12 cellular contexts compared by ENCODE assay signal in genomic region chr1:228265167-228265566, GRCh38. TPM values are rescaled to one million over a fixed set of nuclear protein-coding genes. Genes with fewer than 3 reads are reported as not detected.
DNase-seq lines count a peak whose midpoint lies in the region; ATAC-seq and TF ChIP-seq lines count a peak whose summit lies in the region.
"Had no signal": no experiment of that assay in that cellular context is flagged by ENCODE, and none has a peak within 500 bp of the region (broad histone marks: within the 10 kb centered on the region; RNA-seq: fewer than 3 reads in every experiment).

No MANE protein-coding gene starts in this region.

- H3K27ac Mint-ChIP-seq in activated naive CD4-positive, alpha-beta T cell treated with anti-CD3 and anti-CD28 coated beads, Interleukin-2, amount 10 ng/mL, durations not matched to agents 7 days and 5 days = no peak overlapping the region

- no peaks in the 10 kb centered on the region for H3K36me3 Mint-ChIP-seq in activated naive CD4-positive, alpha-beta T cell treated with anti-CD3 and anti-CD28 coated beads, Interleukin-2, amount 10 ng/mL, durations not matched to agents 7 days and 5 days

- TF ChIP-seq RAD21 in SK-N-SH (IDR thresholded peaks at IDR 0.05; ENCODE audit: low read length) = peak; percentile 40

- in situ Hi-C loops in ACHN (cut with HindIII; ENCODE audit: low pct_ligation_motif_present, low pct_unique_long_range_greater_than_20kb, low sequenced_read_pairs) = no loop called here
- in situ Hi-C loops in GM13977 (cut with MboI; ENCODE audit: low pct_unique_long_range_greater_than_20kb, low sequenced_read_pairs, unreplicated experiment) = no loop called here

- peak; percentile 28 for TF ChIP-seq CTCF in GM13977 (IDR thresholded peaks at IDR 0.05; ENCODE audit: extremely low read depth, insufficient read depth, missing control alignments)
- peak; percentile 22 for TF ChIP-seq CTCF in SK-N-SH (IDR thresholded peaks at IDR 0.05)
- peak; percentile 39 for TF ChIP-seq CTCF in fibroblast of mammary gland (conservative IDR thresholded peaks at IDR 0.05; ENCODE audit: control insufficient read depth, insufficient read depth, low read depth, low read length)
- peak in 2 of 7 experiments; percentile 8 to 24 for TF ChIP-seq CTCF in body of pancreas (IDR thresholded peaks at IDR 0.05)

- ATAC-seq in GM21529 (IDR thresholded peaks at IDR 0.05; ENCODE audit: unreplicated experiment) (no peak), HG02763 (IDR thresholded peaks at IDR 0.05; ENCODE audit: unreplicated experiment) (no peak), body of pancreas (no peak)

- peaks cover 3% of the 10 kb centered on the region for H3K4me1 Mint-ChIP-seq in activated naive CD4-positive, alpha-beta T cell treated with anti-CD3 and anti-CD28 coated beads, Interleukin-2, amount 10 ng/mL, durations not matched to agents 7 days and 5 days
- H3K4me1 Mint-ChIP-seq: CD8-positive, alpha-beta memory T cell had no signal

- H3K27ac ChIP-seq in SK-N-SH (ENCODE audit: low read depth in 2 of 2, low read length in 1 of 2) (no peak overlapping the region), body of pancreas (no peak overlapping the region)

- H3K27me3 Mint-ChIP-seq in activated naive CD4-positive, alpha-beta T cell treated with anti-CD3 and anti-CD28 coated beads, Interleukin-2, amount 10 ng/mL, durations not matched to agents 7 days and 5 days = no peaks in the 10 kb centered on the region
- H3K27me3 Mint-ChIP-seq: CD8-positive, alpha-beta memory T cell had no signal

- H3K36me3 ChIP-seq in SK-N-SH (replicated peaks in 1 of 2; ENCODE audit: control insufficient read depth in 1 of 2, insufficient read depth in 2 of 2, low read length in 1 of 2) (no peaks in the 10 kb centered on the region), body of pancreas (replicated peaks in 1 of 2; ENCODE audit: insufficient read depth in 1 of 2, low read depth in 2 of 2) (no peaks in the 10 kb centered on the region)

- intact Hi-C loops in body of pancreas (cut with DNase I) = no loop called here

- no peak overlapping the region for H2AFZ ChIP-seq in SK-N-SH (ENCODE audit: low read depth)

- H3K4me3 ChIP-seq in SK-N-SH (ENCODE audit: low read depth in 2 of 2, low read length in 1 of 2) (no peak overlapping the region), fibroblast of mammary gland (ENCODE audit: control insufficient read depth, low read depth, low read length) (no peak overlapping the region), body of pancreas (no peak overlapping the region)

- no peaks in the 10 kb centered on the region for H3K27me3 ChIP-seq in SK-N-SH (ENCODE audit: insufficient read depth)
- H3K27me3 ChIP-seq in body of pancreas = no peaks in the 10 kb centered on the region

- no peaks in the 10 kb centered on the region for H3K9me2 ChIP-seq in SK-N-SH

- H3K4me2 ChIP-seq in SK-N-SH = no peak overlapping the region

- no peaks in the 10 kb centered on the region for H4K20me1 ChIP-seq in SK-N-SH (ENCODE audit: insufficient read depth)

- POLR2A ChIA-PET in SK-N-SH (lab: Yijun Ruan, JAX) = no interaction called here

- TF ChIP-seq POLR2A in body of pancreas (IDR thresholded peaks at IDR 0.05) = no peak

- H3F3A ChIP-seq in SK-N-SH (replicated peaks; ENCODE audit: insufficient read depth) = no peaks in the 10 kb centered on the region

- DNase-seq in ACHN = peak; percentile 38
- peak; percentile 41 for DNase-seq in GM13977 (ENCODE audit: low spot score)
- DNase-seq in SK-N-SH = peak; percentile 39
- DNase-seq in fibroblast of mammary gland (ENCODE audit: low read depth) = peak; percentile 30
- no peak for DNase-seq in activated naive CD4-positive, alpha-beta T cell treated with anti-CD3 and anti-CD28 coated beads, Interleukin-2, amount 10 ng/mL, durations not matched to agents 7 days and 5 days
- DNase-seq in body of pancreas = no peak
- DNase-seq: activated gamma-delta T cell; CD8-positive, alpha-beta memory T cell; NCI-H1694 treated with DMSO at 0.1 percent for 48 hours; small intestine had no signal

- no peak for TF ChIP-seq EP300 in SK-N-SH (IDR thresholded peaks at IDR 0.05; ENCODE audit: borderline replicate concordance in 1 of 2, low read depth in 1 of 2, low read length in 1 of 2)

- peaks cover 12% of the 10 kb centered on the region for H3K9me3 Mint-ChIP-seq in activated naive CD4-positive, alpha-beta T cell treated with anti-CD3 and anti-CD28 coated beads, Interleukin-2, amount 10 ng/mL, durations not matched to agents 7 days and 5 days

- H3K79me2 ChIP-seq in SK-N-SH (ENCODE audit: insufficient read depth) = no peaks in the 10 kb centered on the region

- H3K4me3 Mint-ChIP-seq in activated naive CD4-positive, alpha-beta T cell treated with anti-CD3 and anti-CD28 coated beads, Interleukin-2, amount 10 ng/mL, durations not matched to agents 7 days and 5 days = no peak overlapping the region
- H3K4me3 Mint-ChIP-seq: CD8-positive, alpha-beta memory T cell had no signal

- H3K4me1 ChIP-seq in SK-N-SH (ENCODE audit: control insufficient read depth in 1 of 2, insufficient read depth in 2 of 2, low read depth in 1 of 2, low read length in 1 of 2) = no peaks in the 10 kb centered on the region
- no peaks in the 10 kb centered on the region for H3K4me1 ChIP-seq in body of pancreas

- CTCF ChIA-PET in SK-N-SH (lab: Yijun Ruan, JAX) = no interaction called here
- CTCF ChIA-PET in activated naive CD4-positive, alpha-beta T cell treated with anti-CD3 and anti-CD28 coated beads, Interleukin-2, amount 10 ng/mL, durations not matched to agents 7 days and 5 days (lab: Charles Lee) = no interaction called here

- H3K9me3 ChIP-seq in SK-N-SH (no peaks in the 10 kb centered on the region), body of pancreas (peaks cover 0 to 10% (median 0%) of the 10 kb centered on the region in 3 donors)

- no peak overlapping the region for H3K9ac ChIP-seq in SK-N-SH

TF ChIP-seq in SK-N-SH, 30 proteins besides CTCF, POLR2A, EP300 and RAD21 (continues in another document):
- TF ChIP-seq FOXJ3 (CRISPR knock-in tag; IDR thresholded peaks at IDR 0.05) = no peak
- TF ChIP-seq TAF1 (IDR thresholded peaks at IDR 0.05; ENCODE audit: borderline replicate concordance, low read depth, low read length) = no peak
- TF ChIP-seq RFX5 (IDR thresholded peaks at IDR 0.05; ENCODE audit: low read length) = no peak
- no peak for TF ChIP-seq USF2 (IDR thresholded peaks at IDR 0.05; ENCODE audit: borderline replicate concordance, low read depth, low read length)
- TF ChIP-seq SMC3 (IDR thresholded peaks at IDR 0.05; ENCODE audit: low read depth, low read length) = no peak
- TF ChIP-seq TCF12 (IDR thresholded peaks at IDR 0.05) = no peak
- no peak for TF ChIP-seq GABPA (IDR thresholded peaks at IDR 0.05; ENCODE audit: low read depth)
- TF ChIP-seq IRF3 (IDR thresholded peaks at IDR 0.05; ENCODE audit: low read depth, low read length) = no peak
- TF ChIP-seq SIN3A (IDR thresholded peaks at IDR 0.05; ENCODE audit: borderline replicate concordance, low read depth, low read length) = no peak
- TF ChIP-seq REST (IDR thresholded peaks at IDR 0.05; ENCODE audit: low read depth, low read length) = no peak

RNA-seq across cellular contexts. Expression of gene OBSCN, which starts 57.3 kb away (rescaled TPM):
- 3.4 and 4.0 TPM in 2 replicates for polyA plus RNA-seq in SK-N-SH (2012; rRNA removed)
- 2.1 and 2.5 TPM in 2 replicates for polyA plus RNA-seq in SK-N-SH (2012; cell fraction: cytosol; rRNA removed)
- polyA plus RNA-seq in SK-N-SH (2012; cell fraction: nucleus; rRNA removed) = 33.5 and 41.3 TPM in 2 replicates
- 10 to 100 TPM; 14.5 to 34.9 TPM for total RNA-seq in body of pancreas

Comparison
In these comparisons a context has a peak if more than half of its experiments do, and no peak if none do; other contexts are left out.
1. DNase-seq: peak in ACHN (single experiment), GM13977 (single experiment), SK-N-SH (single experiment) and fibroblast of mammary gland (single experiment); none in activated naive CD4-positive, alpha-beta T cell treated with anti-CD3 and anti-CD28 coated beads, Interleukin-2, amount 10 ng/mL, durations not matched to agents 7 days and 5 days (single experiment) and body of pancreas (0 of 4).